14 cellular contexts compared by ENCODE assay signal in genomic region chr19:16920816-16921529, GRCh38. TPM values are rescaled to one million over a fixed set of nuclear protein-coding genes. Genes with fewer than 3 reads are reported as not detected.
DNase-seq lines count a peak whose midpoint lies in the region; ATAC-seq and TF ChIP-seq lines count a peak whose summit lies in the region.
"Had no signal": no experiment of that assay in that cellular context is flagged by ENCODE, and none has a peak within 500 bp of the region (broad histone marks: within the 10 kb centered on the region; RNA-seq: fewer than 3 reads in every experiment).

No MANE protein-coding gene starts in this region.

- CTCF ChIA-PET in RWPE1 (lab: Yijun Ruan, JAX), result interaction anchor here (0.6 to 1.1 kb wide), 2 partner anchors 132 to 1030 kb away, joined by 3 read pairs; no protein-coding TSS in a partner anchor

- peaks cover 2% of the 10 kb centered on the region for H3K9me3 ChIP-seq in right cardiac atrium (ENCODE audit: control insufficient read depth, low read length)
- H3K9me3 ChIP-seq in heart left ventricle, result peaks cover 0 to 24% (median 10%) of the 10 kb centered on the region in 12 donors

- TF ChIP-seq POLR2A in heart left ventricle (IDR thresholded peaks at IDR 0.05), result no peak

- no peaks in the 10 kb centered on the region for H3K27me3 ChIP-seq in right cardiac atrium (ENCODE audit: control insufficient read depth, insufficient read depth)
- H3K27me3 ChIP-seq in heart left ventricle, result no peaks in the 10 kb centered on the region
- H3K27me3 ChIP-seq: BLaER1 had no signal

- peak in 1 of 2 donors; percentile 48 for ATAC-seq in right cardiac atrium
- ATAC-seq in heart left ventricle, result no peak
- no peak for ATAC-seq in HG02884 (IDR thresholded peaks at IDR 0.05; ENCODE audit: unreplicated experiment)
- no peak for ATAC-seq in stimulated activated naive CD8-positive, alpha-beta T cell treated with anti-CD3 and anti-CD28 coated beads, Interleukin-15, Interleukin-2, amounts not matched to agents 100 U/mL and 50 U/mL, for 24 hours
- ATAC-seq: mucosa of descending colon had no signal

- H3K4me1 ChIP-seq in right cardiac atrium (ENCODE audit: control insufficient read depth, insufficient read depth, low read length) (no peaks in the 10 kb centered on the region), heart left ventricle (no peaks in the 10 kb centered on the region)

- peaks cover 0 to 10% (median 0%) of the 10 kb centered on the region in 9 donors for H3K36me3 ChIP-seq in heart left ventricle

- POLR2A ChIA-PET in RWPE1 (lab: Yijun Ruan, JAX; ENCODE audit: low non-redundant PET), result no interaction called here

- no peak overlapping the region for H3K4me3 ChIP-seq in right cardiac atrium (ENCODE audit: low read length)
- no peak overlapping the region for H3K4me3 ChIP-seq in heart left ventricle
- no peak overlapping the region for H3K4me3 ChIP-seq in fibroblast of the aortic adventitia (ENCODE audit: low read depth, low read length)
- H3K4me3 ChIP-seq: BLaER1, mucosa of descending colon had no signal

- H3K27ac ChIP-seq in right cardiac atrium (ENCODE audit: low read length) (no peak overlapping the region), heart left ventricle (no peak overlapping the region), RWPE1 (peak overlapping the region; percentile 74)
- H3K27ac ChIP-seq: BLaER1 had no signal

- DNase-seq in right cardiac atrium, result peak in 2 of 3 donors; percentile 51 to 64
- no peak for DNase-seq in heart left ventricle
- peak; percentile 89 for DNase-seq in RWPE1 (ENCODE audit: low spot score)
- DNase-seq in fibroblast of the aortic adventitia (ENCODE audit: low read depth), result peak; percentile 80
- no peak for DNase-seq in cerebellar cortex (ENCODE audit: low spot score)
- DNase-seq in NCI-H446 treated with DMSO at 0.1 percent for 48 hours (lab: John Stamatoyannopoulos, UW), result no peak
- DNase-seq in stimulated activated naive CD8-positive, alpha-beta T cell treated with anti-CD3 and anti-CD28 coated beads, Interleukin-15, Interleukin-2, amounts not matched to agents 100 U/mL and 50 U/mL, for 24 hours, result no peak
- DNase-seq: hippocampal formation, KBM-7, mucosa of descending colon, NCI-H524, small intestine had no signal

- TF ChIP-seq CTCF in heart left ventricle (IDR thresholded peaks at IDR 0.05) (no peak), RWPE1 (conservative IDR thresholded peaks at IDR 0.05; ENCODE audit: low read depth) (no peak), fibroblast of the aortic adventitia (IDR thresholded peaks at IDR 0.05; ENCODE audit: insufficient read depth, low read length) (no peak)

- intact Hi-C loops in right cardiac atrium (cut with DNase I), result no loop called here
- intact Hi-C loops in heart left ventricle (cut with DNase I), result no loop called here

- 65% methylated on average over 12 of the region's 12 CpGs for WGBS in right cardiac atrium
- 64 to 75% (median 71%) methylated on average over 12 of the region's 12 CpGs for WGBS in heart left ventricle, 4 donors

RNA-seq across cellular contexts. Expression of gene F2RL3, which starts 32.2 kb away (rescaled TPM):
- total RNA-seq in right cardiac atrium, result 1 to 10 TPM in 3 of 4 donors, under 1 TPM in 1; 0.91 to 3.6 (median 1.1) TPM
- 3.0 TPM for polyA plus RNA-seq in right cardiac atrium
- 1 to 10 TPM in 5 of 9 donors, under 1 TPM in 4; 0.12 to 4.1 (median 1.2) TPM for total RNA-seq in heart left ventricle
- 1 to 10 TPM; 1.1 to 4.6 TPM for polyA plus RNA-seq in heart left ventricle
- total RNA-seq in fibroblast of the aortic adventitia (ENCODE audit: low replicate concordance), result not detected in 2 replicates

Comparison
In these comparisons a context has a peak if more than half of its experiments do, and no peak if none do; other contexts are left out.
1. DNase-seq: peak in right cardiac atrium (2 of 3), RWPE1 (single experiment) and fibroblast of the aortic adventitia (single experiment); none in heart left ventricle (0 of 5), cerebellar cortex (single experiment), NCI-H446 treated with DMSO at 0.1 percent for 48 hours (single experiment) and stimulated activated naive CD8-positive, alpha-beta T cell treated with anti-CD3 and anti-CD28 coated beads, Interleukin-15, Interleukin-2, amounts not matched to agents 100 U/mL and 50 U/mL, for 24 hours (single experiment).